17 cellular contexts compared by ENCODE assay signal in genomic region chr7:105084581-105084980, GRCh38.
DNase-seq lines count a peak whose midpoint lies in the region; ATAC-seq and TF ChIP-seq lines count a peak whose summit lies in the region.
"Had no signal": no experiment of that assay in that cellular context is flagged by ENCODE, and none has a peak within 500 bp of the region (broad histone marks: within the 10 kb centered on the region; RNA-seq: fewer than 3 reads in every experiment).

No MANE protein-coding gene starts in this region.

- H3K4me1 Mint-ChIP-seq in effector memory CD8-positive, alpha-beta T cell (ENCODE audit: low read depth in 2 of 2) = peaks cover 13 to 36% of the 10 kb centered on the region in 2 donors

- peak overlapping the region; percentile 82 to 89 for H3K27ac Mint-ChIP-seq in effector memory CD8-positive, alpha-beta T cell
- H3K27ac Mint-ChIP-seq: CD4-positive, alpha-beta T cell; HFFc6 had no signal

- no peaks in the 10 kb centered on the region for H3K27me3 ChIP-seq in right cardiac atrium (ENCODE audit: control insufficient read depth, insufficient read depth)
- H3K27me3 ChIP-seq in upper lobe of left lung = no peaks in the 10 kb centered on the region

- H3K4me3 Mint-ChIP-seq in effector memory CD8-positive, alpha-beta T cell = no peak overlapping the region
- H3K4me3 Mint-ChIP-seq: CD4-positive, alpha-beta T cell; HFFc6 had no signal

- H3K36me3 ChIP-seq in upper lobe of left lung = peaks cover 14 to 97% (median 33%) of the 10 kb centered on the region in 4 donors

- H3K9me3 ChIP-seq in right cardiac atrium (ENCODE audit: control insufficient read depth, low read length) (no peaks in the 10 kb centered on the region), upper lobe of left lung (no peaks in the 10 kb centered on the region)

- DNase-seq in Right ventricle myocardium inferior (ENCODE audit: missing footprints) = no peak
- no peak for DNase-seq in cardiac septum (ENCODE audit: low spot score)
- no peak for DNase-seq in effector memory CD8-positive, alpha-beta T cell
- no peak for DNase-seq in right cardiac atrium
- DNase-seq in upper lobe of left lung = no peak
- no peak for DNase-seq in coronary artery (ENCODE audit: low spot score)
- DNase-seq: ACHN; CD4-positive, alpha-beta T cell; DND-41; GDM1; HFFc6; NCI-H1048; NCI-H2107; NCI-H69 had no signal

- no peaks in the 10 kb centered on the region for H3K9me3 Mint-ChIP-seq in effector memory CD8-positive, alpha-beta T cell
- H3K9me3 Mint-ChIP-seq: CD4-positive, alpha-beta T cell; HFFc6 had no signal

- peaks cover 1% of the 10 kb centered on the region for H3K4me1 ChIP-seq in right cardiac atrium (ENCODE audit: control insufficient read depth, insufficient read depth, low read length)
- H3K4me1 ChIP-seq in upper lobe of left lung = peaks cover 0 to 6% (median 0%) of the 10 kb centered on the region in 4 donors

- H3K27me3 Mint-ChIP-seq in effector memory CD8-positive, alpha-beta T cell = no peaks in the 10 kb centered on the region
- H3K27me3 Mint-ChIP-seq: CD4-positive, alpha-beta T cell had no signal

- H3K4me3 ChIP-seq in right cardiac atrium (ENCODE audit: low read length) (no peak overlapping the region), upper lobe of left lung (no peak overlapping the region), coronary artery (no peak overlapping the region)

- TF ChIP-seq POLR2A in upper lobe of left lung (IDR thresholded peaks at IDR 0.05) = no peak

- TF ChIP-seq EP300 in upper lobe of left lung (IDR thresholded peaks at IDR 0.05) = no peak

- peaks cover 84% of the 10 kb centered on the region for H3K36me3 Mint-ChIP-seq in effector memory CD8-positive, alpha-beta T cell (ENCODE audit: insufficient read depth)

- WGBS in right cardiac atrium = 97% methylated on average over 1 of the region's 1 CpG
- 100% methylated on average over 1 of the region's 1 CpG for WGBS in upper lobe of left lung, 2 donors

- peak; percentile 77 for ATAC-seq in Right ventricle myocardium inferior
- peak; percentile 42 for ATAC-seq in effector memory CD8-positive, alpha-beta T cell (replicated peaks)
- peak; percentile 52 to 74 for ATAC-seq in right cardiac atrium
- ATAC-seq in upper lobe of left lung (ENCODE audit: low FRiP score in 2 of 2) = peak; percentile 16 to 53
- no peak for ATAC-seq in HG03175 (IDR thresholded peaks at IDR 0.05; ENCODE audit: unreplicated experiment)
- ATAC-seq in GM21717 (IDR thresholded peaks at IDR 0.05; ENCODE audit: unreplicated experiment) = no peak

- TF ChIP-seq CTCF in upper lobe of left lung (IDR thresholded peaks at IDR 0.05) (no peak), coronary artery (IDR thresholded peaks at IDR 0.05) (no peak)

- no peak overlapping the region for H3K27ac ChIP-seq in right cardiac atrium (ENCODE audit: low read length)
- no peak overlapping the region for H3K27ac ChIP-seq in upper lobe of left lung
- no peak overlapping the region for H3K27ac ChIP-seq in coronary artery
- H3K27ac ChIP-seq: HL-60 had no signal

- intact Hi-C loops in Right ventricle myocardium inferior (cut with DNase I) = no loop called here
- intact Hi-C loops in cardiac septum (cut with DNase I) = no loop called here
- intact Hi-C loops in right cardiac atrium (cut with DNase I) = no loop called here

Comparison
In these comparisons a context has a peak if more than half of its experiments do, and no peak if none do; other contexts are left out.
1. ATAC-seq: peak in Right ventricle myocardium inferior (single experiment), effector memory CD8-positive, alpha-beta T cell (single experiment), right cardiac atrium (2 of 2) and upper lobe of left lung (2 of 2); none in HG03175 (single experiment) and GM21717 (single experiment).